In the genomic region with DNA sequence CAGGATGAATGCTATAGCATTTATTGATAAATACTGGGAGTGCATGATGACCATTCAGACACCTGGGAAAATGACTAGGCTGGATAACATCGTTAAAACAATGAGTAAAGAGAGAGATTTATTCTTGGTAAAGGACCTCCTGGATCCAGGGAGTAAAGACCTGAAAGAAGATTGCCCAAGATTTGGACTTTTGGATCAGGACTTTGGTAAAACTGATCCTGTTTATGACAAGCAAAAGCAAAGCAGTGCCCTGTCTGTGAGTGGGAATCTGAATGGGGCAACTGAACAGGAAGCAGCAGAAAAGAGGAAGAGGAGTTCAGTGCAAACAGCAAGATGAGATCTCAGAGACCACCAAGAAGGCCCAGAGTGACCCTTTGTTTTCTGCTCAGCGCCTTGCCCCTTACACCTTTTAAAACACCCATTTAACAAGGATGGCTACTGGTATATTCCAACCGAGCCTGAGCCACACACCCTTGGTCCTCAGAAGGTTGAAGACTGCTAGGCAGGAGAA, we compare ENCODE assay signal across 17 cellular contexts.
"Had no signal": no experiment of that assay in that cellular context is flagged by ENCODE, and none has a peak within 500 bp of the region (broad histone marks: within the 10 kb centered on the region; RNA-seq: fewer than 3 reads in every experiment).

No MANE protein-coding gene starts in this region.

- ATAC-seq: activated CD4-positive, CD25-positive, alpha-beta regulatory T cell treated with anti-CD3 and anti-CD28 coated beads, Interleukin-2, amount 50 U/mL, for 24 hours; naive thymus-derived CD8-positive, alpha-beta T cell; psoas muscle; right cardiac atrium had no signal

- DNase-seq: activated CD4-positive, alpha-beta T cell treated with anti-CD3 and anti-CD28 coated beads, Interleukin-2, amount 50 U/mL, for 1 hour; activated gamma-delta T cell; dermis blood vessel endothelial cell; effector memory CD4-positive, alpha-beta T cell; esophagus squamous epithelium; immature natural killer cell; mesendoderm; naive thymus-derived CD8-positive, alpha-beta T cell; psoas muscle; right cardiac atrium; stimulated activated CD4-positive, alpha-beta T cell treated with anti-CD3 and anti-CD28 coated beads, Interleukin-2, amount 100 ng/mL, for 24 hours; T-helper 9 cell; uterus had no signal

- H3K9me3 ChIP-seq: esophagus squamous epithelium, psoas muscle, tibial nerve, uterus had no signal

- H3K4me1 ChIP-seq: esophagus squamous epithelium, psoas muscle, uterus had no signal

- H3K36me3 ChIP-seq: cardiac muscle cell, esophagus squamous epithelium, tibial nerve, uterus had no signal

- H3K4me3 ChIP-seq: cardiac muscle cell, esophagus squamous epithelium, psoas muscle, tibial nerve, uterus had no signal

- H3K27me3 ChIP-seq: cardiac muscle cell had no signal

- H3K27ac ChIP-seq: cardiac muscle cell, esophagus squamous epithelium, psoas muscle, tibial nerve, uterus had no signal

- FAIRE-seq: endothelial cell of umbilical vein had no signal
